1 cellular context compared by ENCODE assay signal in the genomic region with DNA sequence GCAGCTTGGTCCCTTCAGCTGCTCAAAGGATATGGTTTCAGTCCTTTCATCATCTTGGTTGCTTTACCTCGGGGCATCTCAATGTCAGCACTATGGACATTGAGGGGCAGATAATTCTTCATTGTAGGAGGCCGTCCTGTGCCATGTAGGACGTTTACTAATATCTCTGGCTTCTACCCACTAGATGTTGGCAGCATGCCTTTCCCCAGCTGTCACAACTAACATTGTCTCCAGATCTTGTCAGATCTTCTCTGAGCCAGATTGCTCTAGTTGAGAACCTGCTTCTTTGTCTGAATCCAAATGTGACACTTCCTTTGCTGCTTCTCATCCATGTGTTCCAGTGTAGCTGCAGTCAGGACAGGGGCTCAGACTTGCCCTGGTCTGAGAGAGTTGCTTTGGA.
TF ChIP-seq lines count a peak whose summit lies in the region.

No MANE protein-coding gene starts in this region.

TF ChIP-seq in IMR-90, 13 proteins besides CTCF, POLR2A, EP300 and RAD21:
- TF ChIP-seq MAZ (IDR thresholded peaks at IDR 0.05; ENCODE audit: borderline replicate concordance, low read depth, low read length) (no peak), RCOR1 (IDR thresholded peaks at IDR 0.05; ENCODE audit: insufficient replicate concordance, low read length) (no peak), BHLHE40 (IDR thresholded peaks at IDR 0.05; ENCODE audit: low read depth, low read length) (no peak), NFE2L2 (IDR thresholded peaks at IDR 0.05; ENCODE audit: low read depth, low read length) (no peak), CEBPB (IDR thresholded peaks at IDR 0.05; ENCODE audit: low read depth, low read length) (no peak), FOS (IDR thresholded peaks at IDR 0.05; ENCODE audit: low read depth, low read length) (no peak), MAFK (IDR thresholded peaks at IDR 0.05; ENCODE audit: low read depth, low read length) (no peak), USF2 (IDR thresholded peaks at IDR 0.05; ENCODE audit: low read depth, low read length) (no peak), SMC3 (IDR thresholded peaks at IDR 0.05; ENCODE audit: low read depth, low read length) (no peak), MXI1 (IDR thresholded peaks at IDR 0.05; ENCODE audit: borderline replicate concordance, low read depth, low read length) (no peak), RFX5 (IDR thresholded peaks at IDR 0.05; ENCODE audit: low read depth, low read length) (no peak), CHD1 (IDR thresholded peaks at IDR 0.05; ENCODE audit: low read depth, low read length) (no peak)
- TF ChIP-seq, protein P1, sequence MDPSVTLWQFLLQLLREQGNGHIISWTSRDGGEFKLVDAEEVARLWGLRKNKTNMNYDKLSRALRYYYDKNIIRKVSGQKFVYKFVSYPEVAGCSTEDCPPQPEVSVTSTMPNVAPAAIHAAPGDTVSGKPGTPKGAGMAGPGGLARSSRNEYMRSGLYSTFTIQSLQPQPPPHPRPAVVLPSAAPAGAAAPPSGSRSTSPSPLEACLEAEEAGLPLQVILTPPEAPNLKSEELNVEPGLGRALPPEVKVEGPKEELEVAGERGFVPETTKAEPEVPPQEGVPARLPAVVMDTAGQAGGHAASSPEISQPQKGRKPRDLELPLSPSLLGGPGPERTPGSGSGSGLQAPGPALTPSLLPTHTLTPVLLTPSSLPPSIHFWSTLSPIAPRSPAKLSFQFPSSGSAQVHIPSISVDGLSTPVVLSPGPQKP (IDR thresholded peaks at IDR 0.05; ENCODE audit: borderline replicate concordance, low read depth, low read length) = no peak
TF ChIP-seq in IMR-90: peak in this region for 0.
